In genomic region chr2:112109278-112109677, GRCh38 we compare ENCODE assay signal across 1 cellular context.
TF ChIP-seq lines count a peak whose summit lies in the region.

No MANE protein-coding gene starts in this region.

TF ChIP-seq in HepG2, 621 proteins besides CTCF, POLR2A, EP300 and RAD21:
- peak; percentile 99 for TF ChIP-seq ZFP1 (CRISPR knock-in tag; IDR thresholded peaks at IDR 0.05)
- no peak for TF ChIP-seq E2F1 (CRISPR knock-in tag; IDR thresholded peaks at IDR 0.05)
- no peak for TF ChIP-seq PAX8 (CRISPR knock-in tag; IDR thresholded peaks at IDR 0.05; ENCODE audit: borderline replicate concordance)
